In genomic region chr4:77074961-77075855, GRCh38 we compare ENCODE assay signal across 7 cellular contexts. TPM values are rescaled to one million over a fixed set of nuclear protein-coding genes. Genes with fewer than 3 reads are reported as not detected.
DNase-seq lines count a peak whose midpoint lies in the region; ATAC-seq and TF ChIP-seq lines count a peak whose summit lies in the region.

No MANE protein-coding gene starts in this region.

- no peaks in the 10 kb centered on the region for H3K9me3 ChIP-seq in mucosa of descending colon

- H3K4me3 Mint-ChIP-seq in endothelial cell (ENCODE audit: unreplicated experiment): no peak overlapping the region

- H3K36me3 ChIP-seq in mucosa of descending colon (ENCODE audit: low read depth): no peaks in the 10 kb centered on the region

- H3K36me3 Mint-ChIP-seq in endothelial cell (ENCODE audit: low read depth, unreplicated experiment): no peaks in the 10 kb centered on the region

- peak; percentile 42 for ATAC-seq in GM18519 (IDR thresholded peaks at IDR 0.05; ENCODE audit: low FRiP score, unreplicated experiment)
- peak; percentile 60 for ATAC-seq in HG02852 (IDR thresholded peaks at IDR 0.05; ENCODE audit: unreplicated experiment)
- ATAC-seq in mucosa of descending colon: peak; percentile 73

- intact Hi-C loops in mucosa of descending colon (cut with DNase I, micrococcal nuclease): loop anchor here in 1 of 2 donors (5.0 kb wide), 1 partner anchor 82 kb away; the partner anchor contains the start of gene CCNG2

- H3K4me3 ChIP-seq in mucosa of descending colon: peak overlapping the region; percentile 95

- H3K27me3 Mint-ChIP-seq in endothelial cell (ENCODE audit: unreplicated experiment): peaks cover 3% of the 10 kb centered on the region

- H3K9me3 Mint-ChIP-seq in endothelial cell (ENCODE audit: unreplicated experiment): no peaks in the 10 kb centered on the region

- peak; percentile 82 for DNase-seq in NCI-H69 (lab: John Stamatoyannopoulos, UW)
- peak; percentile 53 to 66 (median 62) for DNase-seq in activated CD8-positive, alpha-beta memory T cell treated with anti-CD3 and anti-CD28 coated beads for 48 hours (ENCODE audit: low read depth in 2 of 3, low spot score in 2 of 3)
- DNase-seq in endothelial cell (ENCODE audit: low spot score): peak; percentile 69
- peak; percentile 71 to 90 (median 82) for DNase-seq in mucosa of descending colon
- peak; percentile 68 for DNase-seq in stimulated activated CD8-positive, alpha-beta memory T cell treated with anti-CD3 and anti-CD28 coated beads, Interleukin-4, amount 100 ng/mL, for 24 hours (ENCODE audit: low read depth)

- H3K27ac Mint-ChIP-seq in endothelial cell (ENCODE audit: unreplicated experiment): peak overlapping the region; percentile 93

- peaks cover 24% of the 10 kb centered on the region for H3K4me1 ChIP-seq in mucosa of descending colon (ENCODE audit: low read depth)

- peaks cover 22% of the 10 kb centered on the region for H3K4me1 Mint-ChIP-seq in endothelial cell (ENCODE audit: unreplicated experiment)

- TF ChIP-seq CTCF in endothelial cell (IDR thresholded peaks at IDR 0.05; ENCODE audit: unreplicated experiment): no peak
- TF ChIP-seq CTCF in mucosa of descending colon (IDR thresholded peaks at IDR 0.05): no peak

RNA-seq across cellular contexts. Expression of gene CCNI, which starts 0.6 kb away (rescaled TPM):
- total RNA-seq in endothelial cell (ENCODE audit: unreplicated experiment) (303 TPM), mucosa of descending colon (100 to 1,000 TPM; 175 to 323 (median 190) TPM)

Comparison
In these comparisons a context has a peak if more than half of its experiments do, and no peak if none do; other contexts are left out.
1. Peak in every context shown above with its lines: DNase-seq, ATAC-seq and H3K4me3 ChIP-seq.